Comparison of ENCODE assay signal across 9 cellular contexts in the genomic region with DNA sequence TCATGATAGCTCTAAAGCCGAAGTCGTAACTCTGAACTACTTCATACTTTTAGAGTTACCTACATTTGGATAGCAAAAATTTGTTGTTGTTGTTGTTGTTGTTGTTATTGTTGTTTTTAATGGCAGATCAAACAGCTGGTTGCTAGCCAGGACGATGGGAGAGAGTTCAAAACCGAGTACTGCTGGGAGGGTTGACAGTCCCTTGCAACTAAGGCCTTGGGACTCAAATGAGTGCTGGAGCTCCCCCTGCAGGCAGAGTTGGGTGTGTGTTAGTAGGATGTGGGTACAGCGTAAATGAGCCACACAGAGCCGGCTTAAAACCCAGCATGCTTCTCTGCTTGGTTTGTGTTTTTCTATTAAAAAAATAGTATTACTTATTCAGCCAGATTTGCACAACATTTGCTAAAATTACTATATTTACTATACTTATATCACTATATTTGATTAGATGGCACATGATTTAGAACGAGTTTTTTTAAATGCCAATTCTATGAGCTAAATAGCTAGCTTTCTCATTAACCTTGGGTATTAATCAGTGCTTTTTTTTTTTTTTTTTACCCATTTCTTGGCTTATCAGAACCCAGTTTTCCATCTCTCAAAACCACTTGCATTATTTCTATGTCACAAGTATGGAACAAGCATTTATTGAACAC.
DNase-seq lines count a peak whose midpoint lies in the region; ATAC-seq and TF ChIP-seq lines count a peak whose summit lies in the region.
"Had no signal": no experiment of that assay in that cellular context is flagged by ENCODE, and none has a peak within 500 bp of the region (broad histone marks: within the 10 kb centered on the region; RNA-seq: fewer than 3 reads in every experiment).

No MANE protein-coding gene starts in this region.

- CTCF ChIA-PET in CD4-positive, alpha-beta T cell (lab: Charles Lee): interaction anchor here (0.7 to 1.6 kb wide), 14 partner anchors 9 to 447 kb away, joined by 3 to 12 read pairs (median 4); no protein-coding TSS in a partner anchor

- H3K9me3 Mint-ChIP-seq in CD4-positive, alpha-beta T cell: no peaks in the 10 kb centered on the region
- H3K9me3 Mint-ChIP-seq: T-helper 1 cell treated with Interleukin-12 subunit alpha and Interleukin-12 subunit beta and Interleukin-4 antibody, amounts not matched to agents 30 μg/mL and 1 μg/mL, for 36 hours had no signal

- no peaks in the 10 kb centered on the region for H3K9me3 ChIP-seq in CD4-positive, alpha-beta T cell (ENCODE audit: control insufficient read depth, low read length)
- no peaks in the 10 kb centered on the region for H3K9me3 ChIP-seq in lower lobe of right lung

- H3K27ac ChIP-seq in CD4-positive, alpha-beta T cell (ENCODE audit: low read depth, low read length): no peak overlapping the region
- no peak overlapping the region for H3K27ac ChIP-seq in dorsolateral prefrontal cortex
- H3K27ac ChIP-seq in lower lobe of right lung: no peak overlapping the region

- H3K4me1 ChIP-seq in lower lobe of right lung: no peaks in the 10 kb centered on the region

- no peak overlapping the region for H3K4me3 ChIP-seq in dorsolateral prefrontal cortex
- no peak overlapping the region for H3K4me3 ChIP-seq in lower lobe of right lung

- POLR2A ChIA-PET in CD4-positive, alpha-beta T cell (lab: Charles Lee): interaction anchor here (0.6 to 1.3 kb wide), 3 partner anchors 12 to 275 kb away, joined by 3 to 4 read pairs (median 3); no protein-coding TSS in a partner anchor

- H3K27ac Mint-ChIP-seq in CD4-positive, alpha-beta T cell: no peak overlapping the region
- H3K27ac Mint-ChIP-seq: T-helper 1 cell treated with Interleukin-12 subunit alpha and Interleukin-12 subunit beta and Interleukin-4 antibody, amounts not matched to agents 30 μg/mL and 1 μg/mL, for 36 hours had no signal

- H3K27me3 Mint-ChIP-seq in CD4-positive, alpha-beta T cell: no peaks in the 10 kb centered on the region

- H3K27me3 ChIP-seq in CD4-positive, alpha-beta T cell (ENCODE audit: control insufficient read depth, insufficient read depth, low read length): no peaks in the 10 kb centered on the region
- H3K27me3 ChIP-seq in dorsolateral prefrontal cortex (no peaks in the 10 kb centered on the region), lower lobe of right lung (ENCODE audit: low read depth) (no peaks in the 10 kb centered on the region)

- H3K36me3 Mint-ChIP-seq in CD4-positive, alpha-beta T cell (ENCODE audit: low read depth): no peaks in the 10 kb centered on the region

- H3K4me1 Mint-ChIP-seq in CD4-positive, alpha-beta T cell (ENCODE audit: low read depth): no peaks in the 10 kb centered on the region

- H3K4me3 Mint-ChIP-seq in CD4-positive, alpha-beta T cell: no peak overlapping the region
- H3K4me3 Mint-ChIP-seq: T-helper 1 cell treated with Interleukin-12 subunit alpha and Interleukin-12 subunit beta and Interleukin-4 antibody, amounts not matched to agents 30 μg/mL and 1 μg/mL, for 36 hours had no signal

- peak; percentile 84 for TF ChIP-seq CTCF in CD4-positive, alpha-beta T cell (IDR thresholded peaks at IDR 0.05)
- peak; percentile 43 to 90 (median 83) for TF ChIP-seq CTCF in dorsolateral prefrontal cortex (IDR thresholded peaks at IDR 0.05 in 54 of 56, conservative IDR thresholded peaks at IDR 0.05 in 2 of 56; ENCODE audit: low read depth in 1 of 56, partially characterized antibody in 56 of 56)
- TF ChIP-seq CTCF in lower lobe of right lung (IDR thresholded peaks at IDR 0.05): peak; percentile 87

- intact Hi-C loops in CD4-positive, alpha-beta T cell (cut with DNase I, micrococcal nuclease): loop anchor here (2.0 to 5.0 kb wide), 3 partner anchors 304 to 1476 kb away; a partner anchor contains a TSS
- intact Hi-C loops in dorsolateral prefrontal cortex (cut with DNase I) (loop anchor here (2.0 kb wide), 2 partner anchors 304 to 306 kb away; a partner anchor contains a TSS), lower lobe of right lung (cut with DNase I) (loop anchor here (10.0 kb wide), 1 partner anchor 308 kb away; a partner anchor contains a TSS)

- peak; percentile 100 for ATAC-seq in CD4-positive, alpha-beta T cell (ENCODE audit: poor library complexity)
- ATAC-seq in GM19395 (IDR thresholded peaks at IDR 0.05; ENCODE audit: unreplicated experiment) (peak; percentile 96), HG03565 (IDR thresholded peaks at IDR 0.05; ENCODE audit: unreplicated experiment) (peak; percentile 96), lower lobe of right lung (peak; percentile 96 to 97)

- H3K36me3 ChIP-seq in lower lobe of right lung: no peaks in the 10 kb centered on the region

- peak; percentile 70 to 83 (median 78) for DNase-seq in CD4-positive, alpha-beta T cell
- peak; percentile 74 for DNase-seq in NCI-H748 (lab: John Stamatoyannopoulos, UW; ENCODE audit: unreplicated experiment)
- peak; percentile 60 to 78 for DNase-seq in activated CD4-positive, alpha-beta T cell treated with anti-CD3 and anti-CD28 coated beads, Interleukin-2, amount 50 U/mL, for 24 hours (ENCODE audit: low read depth in 1 of 2, low spot score in 1 of 2)
- DNase-seq in dorsolateral prefrontal cortex: peak; percentile 73 to 93 (median 83)
- peak; percentile 91 for DNase-seq in lower lobe of right lung
- peak; percentile 76 for DNase-seq in stimulated activated CD8-positive, alpha-beta memory T cell treated with anti-CD3 and anti-CD28 coated beads, Interleukin-15, amount 100 ng/mL, for 1 hour (ENCODE audit: low read depth)
